Comparison of ENCODE assay signal across 8 cellular contexts in the genomic region with DNA sequence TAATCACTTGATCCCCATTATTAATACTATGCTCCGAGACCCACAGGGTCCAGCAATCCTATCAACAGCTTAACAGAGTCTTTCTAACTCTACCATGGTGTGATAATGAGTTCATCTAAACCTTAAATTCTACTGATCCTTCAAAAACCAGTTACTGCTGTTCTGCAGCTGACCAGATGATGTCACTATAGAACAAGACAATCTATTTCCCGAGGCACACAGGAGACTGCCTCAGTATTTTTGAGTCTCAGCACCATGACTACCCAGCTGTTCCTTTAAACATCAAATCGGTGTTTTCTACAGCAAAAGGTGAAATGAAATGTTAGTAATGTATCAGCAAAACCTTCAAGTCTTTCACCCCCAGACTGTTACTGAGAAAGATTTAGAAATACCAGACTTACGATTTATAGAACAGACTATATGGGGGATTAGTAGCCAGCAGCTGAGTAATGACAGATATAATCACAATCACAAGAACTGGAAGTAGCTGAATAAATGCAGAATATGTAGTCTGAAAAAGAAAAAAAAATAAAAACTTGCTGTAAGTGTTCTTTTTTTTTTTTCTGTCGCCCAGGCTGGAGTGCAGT. TPM values are rescaled to one million over a fixed set of nuclear protein-coding genes. Genes with fewer than 3 reads are reported as not detected.
DNase-seq lines count a peak whose midpoint lies in the region; ATAC-seq and TF ChIP-seq lines count a peak whose summit lies in the region.

No MANE protein-coding gene starts in this region.

- no peaks in the 10 kb centered on the region for H3K27me3 Mint-ChIP-seq in activated CD4-positive, alpha-beta T cell treated with anti-CD3 and anti-CD28 coated beads for 36 hours
- H3K27me3 Mint-ChIP-seq in WTC11 (ENCODE audit: low read depth): no peaks in the 10 kb centered on the region; the same call in 1 of the 2 replicates

- peak; percentile 93 for ATAC-seq in activated CD4-positive, alpha-beta T cell treated with anti-CD3 and anti-CD28 coated beads for 36 hours
- ATAC-seq in HG02870 (IDR thresholded peaks at IDR 0.05; ENCODE audit: unreplicated experiment) (peak; percentile 40), WTC11 (peak; percentile 89), GM18858 (IDR thresholded peaks at IDR 0.05; ENCODE audit: unreplicated experiment) (no peak)

- H3K4me3 Mint-ChIP-seq in activated CD4-positive, alpha-beta T cell treated with anti-CD3 and anti-CD28 coated beads for 36 hours: no peak overlapping the region
- no peak overlapping the region for H3K4me3 Mint-ChIP-seq in WTC11

- POLR2A ChIA-PET in activated CD4-positive, alpha-beta T cell treated with anti-CD3 and anti-CD28 coated beads for 36 hours (lab: Charles Lee): interaction anchor here (0.6 to 1.8 kb wide), 6 partner anchors 14 to 90 kb away, joined by 3 to 9 read pairs (median 4); no protein-coding TSS in a partner anchor
- POLR2A ChIA-PET in WTC11 (lab: Charles Lee): interaction anchor here (0.6 kb wide), 2 partner anchors 91 to 118 kb away, joined by 3 read pairs; no protein-coding TSS in a partner anchor

- TF ChIP-seq CTCF in WTC11 (IDR thresholded peaks at IDR 0.05) (no peak), epithelial cell of esophagus (IDR thresholded peaks at IDR 0.05; ENCODE audit: insufficient read depth, low read depth, low read length, missing control alignments) (peak; percentile 89)

- H3K9me3 Mint-ChIP-seq in activated CD4-positive, alpha-beta T cell treated with anti-CD3 and anti-CD28 coated beads for 36 hours (ENCODE audit: low read depth): no peaks in the 10 kb centered on the region
- H3K9me3 Mint-ChIP-seq in WTC11: no peaks in the 10 kb centered on the region

- DNase-seq in activated CD4-positive, alpha-beta T cell treated with anti-CD3 and anti-CD28 coated beads for 36 hours: peak; percentile 66
- DNase-seq in activated CD4-positive, alpha-beta T cell treated with anti-CD3 and anti-CD28 coated beads for 1 hour: no peak
- DNase-seq in NCI-H446 (lab: John Stamatoyannopoulos, UW) (peak; percentile 51 to 71), WTC11 (ENCODE audit: low spot score) (no peak), epithelial cell of esophagus (ENCODE audit: low read depth) (peak; percentile 79), myocyte (ENCODE audit: low read depth) (peak; percentile 82)

- intact Hi-C loops in activated CD4-positive, alpha-beta T cell treated with anti-CD3 and anti-CD28 coated beads for 36 hours (cut with DNase I, micrococcal nuclease): loop anchor here (1.0 to 5.0 kb wide), 5 partner anchors 60 to 345 kb away; partner anchors contain the start of gene STING1 (in 2 of the 2)

- CTCF ChIA-PET in activated CD4-positive, alpha-beta T cell treated with anti-CD3 and anti-CD28 coated beads for 36 hours (lab: Charles Lee): interaction anchor here (0.6 to 9.3 kb wide), 36 partner anchors 8 to 212 kb away, joined by 3 to 254 read pairs (median 4); partner anchors contain the start of genes DNAJC18, SPATA24, STING1 and UBE2D2
- CTCF ChIA-PET in WTC11 (lab: Charles Lee): interaction anchor here (0.5 to 9.6 kb wide), 39 partner anchors 11 to 365 kb away, joined by 3 to 208 read pairs (median 5); partner anchors contain the start of genes DNAJC18, SMIM33, SPATA24 and UBE2D2

- no peak overlapping the region for H3K4me3 ChIP-seq in epithelial cell of esophagus (ENCODE audit: low read length)

- H3K4me1 Mint-ChIP-seq in activated CD4-positive, alpha-beta T cell treated with anti-CD3 and anti-CD28 coated beads for 36 hours: peaks cover 5% of the 10 kb centered on the region
- peaks cover 9% of the 10 kb centered on the region for H3K4me1 Mint-ChIP-seq in WTC11

- H3K27ac Mint-ChIP-seq in activated CD4-positive, alpha-beta T cell treated with anti-CD3 and anti-CD28 coated beads for 36 hours: no peak overlapping the region
- peak overlapping the region; percentile 60; the same call in 1 of the 2 replicates for H3K27ac Mint-ChIP-seq in WTC11

- peaks cover 46% of the 10 kb centered on the region for H3K36me3 Mint-ChIP-seq in activated CD4-positive, alpha-beta T cell treated with anti-CD3 and anti-CD28 coated beads for 36 hours (ENCODE audit: low read depth)
- peaks cover 34% of the 10 kb centered on the region for H3K36me3 Mint-ChIP-seq in WTC11

TF ChIP-seq in WTC11, 78 proteins besides CTCF, POLR2A, EP300 and RAD21 (continues in another document):
- TF ChIP-seq AR (CRISPR knock-in tag; IDR thresholded peaks at IDR 0.05) (no peak), CREM (CRISPR knock-in tag; IDR thresholded peaks at IDR 0.05) (no peak), FOXK1 (CRISPR knock-in tag; IDR thresholded peaks at IDR 0.05) (no peak), PREB (CRISPR knock-in tag; IDR thresholded peaks at IDR 0.05; ENCODE audit: borderline replicate concordance) (no peak)
- TF ChIP-seq, protein P1, sequence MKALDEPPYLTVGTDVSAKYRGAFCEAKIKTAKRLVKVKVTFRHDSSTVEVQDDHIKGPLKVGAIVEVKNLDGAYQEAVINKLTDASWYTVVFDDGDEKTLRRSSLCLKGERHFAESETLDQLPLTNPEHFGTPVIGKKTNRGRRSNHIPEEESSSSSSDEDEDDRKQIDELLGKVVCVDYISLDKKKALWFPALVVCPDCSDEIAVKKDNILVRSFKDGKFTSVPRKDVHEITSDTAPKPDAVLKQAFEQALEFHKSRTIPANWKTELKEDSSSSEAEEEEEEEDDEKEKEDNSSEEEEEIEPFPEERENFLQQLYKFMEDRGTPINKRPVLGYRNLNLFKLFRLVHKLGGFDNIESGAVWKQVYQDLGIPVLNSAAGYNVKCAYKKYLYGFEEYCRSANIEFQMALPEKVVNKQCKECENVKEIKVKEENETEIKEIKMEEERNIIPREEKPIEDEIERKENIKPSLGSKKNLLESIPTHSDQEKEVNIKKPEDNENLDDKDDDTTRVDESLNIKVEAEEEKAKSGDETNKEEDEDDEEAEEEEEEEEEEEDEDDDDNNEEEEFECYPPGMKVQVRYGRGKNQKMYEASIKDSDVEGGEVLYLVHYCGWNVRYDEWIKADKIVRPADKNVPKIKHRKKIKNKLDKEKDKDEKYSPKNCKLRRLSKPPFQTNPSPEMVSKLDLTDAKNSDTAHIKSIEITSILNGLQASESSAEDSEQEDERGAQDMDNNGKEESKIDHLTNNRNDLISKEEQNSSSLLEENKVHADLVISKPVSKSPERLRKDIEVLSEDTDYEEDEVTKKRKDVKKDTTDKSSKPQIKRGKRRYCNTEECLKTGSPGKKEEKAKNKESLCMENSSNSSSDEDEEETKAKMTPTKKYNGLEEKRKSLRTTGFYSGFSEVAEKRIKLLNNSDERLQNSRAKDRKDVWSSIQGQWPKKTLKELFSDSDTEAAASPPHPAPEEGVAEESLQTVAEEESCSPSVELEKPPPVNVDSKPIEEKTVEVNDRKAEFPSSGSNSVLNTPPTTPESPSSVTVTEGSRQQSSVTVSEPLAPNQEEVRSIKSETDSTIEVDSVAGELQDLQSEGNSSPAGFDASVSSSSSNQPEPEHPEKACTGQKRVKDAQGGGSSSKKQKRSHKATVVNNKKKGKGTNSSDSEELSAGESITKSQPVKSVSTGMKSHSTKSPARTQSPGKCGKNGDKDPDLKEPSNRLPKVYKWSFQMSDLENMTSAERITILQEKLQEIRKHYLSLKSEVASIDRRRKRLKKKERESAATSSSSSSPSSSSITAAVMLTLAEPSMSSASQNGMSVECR (CRISPR knock-in tag; IDR thresholded peaks at IDR 0.05; ENCODE audit: borderline replicate concordance): no peak

RNA-seq across cellular contexts. Expression of gene DNAJC18, which starts 16.9 kb away (rescaled TPM):
- total RNA-seq in activated CD4-positive, alpha-beta T cell treated with anti-CD3 and anti-CD28 coated beads for 36 hours: 10 to 100 TPM; 33.1 to 35.6 TPM
- total RNA-seq in WTC11 (2021): 23.7 to 29.1 TPM (median 28.9 TPM) in 3 replicates
- 7.9 and 9.9 TPM in 2 replicates for total RNA-seq in myocyte
- polyA plus RNA-seq in myocyte (2012): 12.5 TPM

RNA-seq across cellular contexts. Expression of gene SPATA24, which starts 18.5 kb away (rescaled TPM):
- total RNA-seq in activated CD4-positive, alpha-beta T cell treated with anti-CD3 and anti-CD28 coated beads for 36 hours: 1 to 10 TPM; 4.6 to 5.9 TPM
- 12.9 to 13.9 TPM (median 13.2 TPM) in 3 replicates for total RNA-seq in WTC11 (2021)
- 11.0 and 16.4 TPM in 2 replicates for total RNA-seq in myocyte
- 7.4 TPM for polyA plus RNA-seq in myocyte (2012)

RNA-seq across cellular contexts. Expression of gene PROB1, which starts 27.5 kb away (rescaled TPM):
- 1 to 10 TPM; 3.2 TPM for total RNA-seq in activated CD4-positive, alpha-beta T cell treated with anti-CD3 and anti-CD28 coated beads for 36 hours
- total RNA-seq in WTC11 (2021) (2.5 to 3.3 TPM (median 3.2 TPM) in 3 replicates), myocyte (58.8 and 59.5 TPM in 2 replicates)
- 5.9 TPM for polyA plus RNA-seq in myocyte (2012)

RNA-seq across cellular contexts. Expression of gene MZB1, which starts 32.7 kb away (rescaled TPM):
- 1 to 10 TPM; 7.8 to 9.8 TPM for total RNA-seq in activated CD4-positive, alpha-beta T cell treated with anti-CD3 and anti-CD28 coated beads for 36 hours
- 0.85 to 1.8 TPM (median 1.1 TPM) in 3 replicates for total RNA-seq in WTC11 (2021)
- total RNA-seq in myocyte: 0.16 TPM in 1 of 2 replicates, not detected in the other
- not detected for polyA plus RNA-seq in myocyte (2012)

RNA-seq across cellular contexts. Expression of gene SLC23A1, which starts 39.3 kb away (rescaled TPM):
- total RNA-seq in activated CD4-positive, alpha-beta T cell treated with anti-CD3 and anti-CD28 coated beads for 36 hours: under 1 TPM; 0.43 to 0.53 TPM
- total RNA-seq in WTC11 (2021) (not detected in 3 replicates), myocyte (not detected in 2 replicates)
- polyA plus RNA-seq in myocyte (2012): 0.21 TPM

Comparison
In these comparisons a context has a peak if more than half of its experiments do, and no peak if none do; other contexts are left out.
1. DNase-seq: peak in activated CD4-positive, alpha-beta T cell treated with anti-CD3 and anti-CD28 coated beads for 36 hours (single experiment), NCI-H446 (2 of 2), epithelial cell of esophagus (single experiment) and myocyte (single experiment); none in activated CD4-positive, alpha-beta T cell treated with anti-CD3 and anti-CD28 coated beads for 1 hour (single experiment) and WTC11 (single experiment).
2. RNA of gene PROB1, which starts 27.5 kb away (total RNA-seq): 58.8 to 59.5 TPM in myocyte; 3.2 TPM in activated CD4-positive, alpha-beta T cell treated with anti-CD3 and anti-CD28 coated beads for 36 hours and 2.5 to 3.3 TPM in WTC11; every median in the first group is over 10 times any median in the second.